Comparison of ENCODE assay signal across 2 cellular contexts in the genomic region with DNA sequence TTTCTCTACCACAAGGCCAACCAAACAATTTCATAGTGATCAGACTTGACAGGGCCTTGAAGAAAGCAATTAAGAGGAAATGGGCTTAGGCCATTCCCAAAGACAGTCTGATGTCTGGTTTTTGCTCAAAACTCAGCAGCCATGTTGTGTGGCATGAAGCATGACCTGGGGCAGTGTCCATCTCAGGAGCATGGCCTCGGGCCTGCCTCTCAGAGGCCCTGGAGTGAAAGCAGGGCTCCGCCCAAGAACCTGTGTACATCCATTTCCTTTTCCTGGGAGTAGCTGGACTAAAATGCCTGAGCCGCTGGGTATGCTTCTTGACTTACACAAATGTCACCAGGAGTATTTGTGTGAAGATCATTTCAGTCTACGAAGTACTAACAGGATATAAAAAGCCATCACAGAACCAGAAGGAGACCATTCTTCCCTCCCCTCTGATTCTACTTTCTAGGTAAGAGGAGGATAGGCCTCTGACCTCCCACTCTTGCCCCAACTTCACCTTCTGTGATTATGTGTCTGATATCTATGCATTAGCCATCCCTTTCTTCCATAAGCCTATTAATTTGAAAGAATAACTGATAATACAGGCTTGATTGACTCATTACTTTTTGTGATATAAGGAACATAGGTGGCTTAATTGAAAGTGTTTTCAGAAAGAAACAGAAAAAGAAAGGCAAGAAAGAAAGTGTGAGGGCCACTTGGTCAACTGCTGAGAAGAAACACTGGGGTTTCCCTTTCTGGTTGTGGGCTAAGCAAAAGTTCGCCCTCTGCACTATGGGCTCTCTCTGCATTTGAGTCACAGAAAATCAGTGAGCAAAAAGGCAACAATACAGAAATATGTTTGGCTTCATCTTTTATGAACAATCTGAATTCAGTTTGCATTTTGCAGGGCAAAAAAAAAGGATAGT.
TF ChIP-seq lines count a peak whose summit lies in the region.

No MANE protein-coding gene starts in this region.

TF ChIP-seq in HEK293, 187 proteins besides CTCF, POLR2A, EP300 and RAD21 (continued from another document):
- TF ChIP-seq ZNF449 (tag by site-specific recombination; IDR thresholded peaks at IDR 0.05): no peak

TF ChIP-seq in GM23338, 12 proteins besides CTCF, POLR2A, EP300 and RAD21 (continued from another document):
- no peak for TF ChIP-seq REST (IDR thresholded peaks at IDR 0.05; ENCODE audit: unreplicated experiment)
TF ChIP-seq in GM23338: peak in this region for 0.
